ENCODE assay signal across 20 cellular contexts in the genomic region with DNA sequence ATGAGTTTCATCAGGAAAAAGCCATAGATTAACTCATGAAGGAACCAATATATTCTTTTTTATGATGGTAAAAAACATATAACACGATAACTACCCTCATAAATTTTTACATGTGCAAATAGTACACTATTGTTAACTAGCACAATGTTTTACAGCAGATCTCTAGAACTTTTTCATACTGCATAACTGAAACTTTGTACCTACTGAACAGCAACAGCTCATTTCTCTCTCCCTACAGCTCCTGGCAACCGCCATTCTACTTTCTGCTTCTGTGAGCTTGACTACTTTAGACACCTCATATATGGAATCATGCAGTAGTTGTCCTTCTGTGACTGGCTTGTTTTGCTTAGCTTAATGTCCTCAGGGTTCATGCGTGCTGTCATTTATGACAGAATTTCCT.
DNase-seq lines count a peak whose midpoint lies in the region; ATAC-seq and TF ChIP-seq lines count a peak whose summit lies in the region.
"Had no signal": no experiment of that assay in that cellular context is flagged by ENCODE, and none has a peak within 500 bp of the region (broad histone marks: within the 10 kb centered on the region; RNA-seq: fewer than 3 reads in every experiment).

No MANE protein-coding gene starts in this region.

- peaks cover 26% of the 10 kb centered on the region for H3K4me1 Mint-ChIP-seq in activated CD4-positive, alpha-beta T cell treated with anti-CD3 and anti-CD28 coated beads, Interleukin-2, amount 10 ng/mL, durations not matched to agents 24 days and 14 days
- H3K4me1 Mint-ChIP-seq in osteocyte (ENCODE audit: unreplicated experiment): peaks cover 3% of the 10 kb centered on the region

- peak overlapping the region; percentile 41; the same call in 1 of the 2 replicates for H3K18ac ChIP-seq in IMR-90 (ENCODE audit: low read depth, low read length)

- in situ Hi-C loops in IMR-90 (cut with MboI; ENCODE audit: low sequenced_read_pairs) (no loop called here), brain microvascular endothelial cell (cut with HindIII; ENCODE audit: low pct_ligation_motif_present, low sequenced_read_pairs) (loop anchor here (25.0 kb wide), 1 partner anchor 222 kb away; no protein-coding TSS in a partner anchor)

- H3K27me3 ChIP-seq in IMR-90 (ENCODE audit: control insufficient read depth, insufficient read depth, low read length) (no peaks in the 10 kb centered on the region), osteoblast (ENCODE audit: insufficient read depth, low read length) (no peaks in the 10 kb centered on the region), brain microvascular endothelial cell (replicated peaks) (no peaks in the 10 kb centered on the region)
- H3K27me3 ChIP-seq: MG63 had no signal

- peaks cover 17% of the 10 kb centered on the region for H3K9me3 Mint-ChIP-seq in activated CD4-positive, alpha-beta T cell treated with anti-CD3 and anti-CD28 coated beads, Interleukin-2, amount 10 ng/mL, durations not matched to agents 24 days and 14 days
- H3K9me3 Mint-ChIP-seq in osteocyte (ENCODE audit: unreplicated experiment): no peaks in the 10 kb centered on the region

- H4K20me1 ChIP-seq in IMR-90 (ENCODE audit: insufficient read depth, low read length) (no peaks in the 10 kb centered on the region), osteoblast (ENCODE audit: insufficient read depth, low read length) (no peaks in the 10 kb centered on the region)

- H3K79me1 ChIP-seq in IMR-90 (ENCODE audit: low read depth in 1 of 2, low read length in 2 of 2): 0 out of 4 replicates have a peak, but pooled peaks cover 0 to 3% of the 10 kb centered on the region in 2 experiments

- H3K4me1 ChIP-seq in IMR-90 (ENCODE audit: control insufficient read depth, insufficient read depth, low read length): peaks cover 16% of the 10 kb centered on the region
- H3K4me1 ChIP-seq in osteoblast (ENCODE audit: insufficient read depth, low read length): peaks cover 15% of the 10 kb centered on the region

- TF ChIP-seq RAD21 in IMR-90 (IDR thresholded peaks at IDR 0.05; ENCODE audit: low read length): no peak

- POLR2A ChIA-PET in IMR-90 (lab: Charles Lee; ENCODE audit: unreplicated experiment): no interaction called here

- H3K4me2 ChIP-seq in IMR-90 (ENCODE audit: low read depth, low read length) (no peak overlapping the region), osteoblast (ENCODE audit: insufficient read depth, low read length) (no peak overlapping the region)

- H3K36me3 ChIP-seq in IMR-90 (ENCODE audit: control insufficient read depth, insufficient read depth, low read length) (no peaks in the 10 kb centered on the region), osteoblast (ENCODE audit: insufficient read depth, low read length) (no peaks in the 10 kb centered on the region), brain microvascular endothelial cell (replicated peaks) (no peaks in the 10 kb centered on the region)
- H3K36me3 ChIP-seq: MG63 had no signal

- peak overlapping the region; percentile 61; the same call in 1 of the 2 replicates for H2AK5ac ChIP-seq in IMR-90 (ENCODE audit: low read depth, low read length)

- dilution Hi-C loops in IMR-90 (cut with HindIII; ENCODE audit: low sequenced_read_pairs, unreplicated experiment): no loop called here

- no peak overlapping the region for H3K27ac Mint-ChIP-seq in activated CD4-positive, alpha-beta T cell treated with anti-CD3 and anti-CD28 coated beads, Interleukin-2, amount 10 ng/mL, durations not matched to agents 24 days and 14 days
- no peak overlapping the region for H3K27ac Mint-ChIP-seq in osteocyte (ENCODE audit: unreplicated experiment)

- no CpG with 5 or more reads among the region's 3 CpGs for WGBS in IMR-90 (ENCODE audit: extremely low coverage in 2 of 2, insufficient read length in 1 of 2), 2 experiments

- H2BK15ac ChIP-seq in IMR-90 (ENCODE audit: low read depth, low read length): no peak overlapping the region; the same call in 2 of the 3 replicates

- H2AFZ ChIP-seq in IMR-90 (replicated peaks; ENCODE audit: low read length, poor library complexity): no peak overlapping the region
- no peak overlapping the region for H2AFZ ChIP-seq in osteoblast (ENCODE audit: low read length)

- H4K8ac ChIP-seq in IMR-90 (ENCODE audit: low read depth in 2 of 2, low read length in 2 of 2): no peak overlapping the region

- H2BK5ac ChIP-seq in IMR-90 (ENCODE audit: low read depth, low read length, poor library complexity, severe bottlenecking): peak overlapping the region; percentile 28

- H3K9ac ChIP-seq in IMR-90 (ENCODE audit: low read depth, low read length): no peak overlapping the region

- peak; percentile 50 for ATAC-seq in GM19023 (IDR thresholded peaks at IDR 0.05; ENCODE audit: unreplicated experiment)
- ATAC-seq in IMR-90 (ENCODE audit: low read depth): no peak
- ATAC-seq: HepG2, Panc1, Right ventricle myocardium inferior had no signal

- H3K9me3 ChIP-seq in IMR-90 (ENCODE audit: control insufficient read depth, insufficient read depth, low read length): no peaks in the 10 kb centered on the region
- no peaks in the 10 kb centered on the region for H3K9me3 ChIP-seq in osteoblast (ENCODE audit: low read depth, low read length)
- H3K9me3 ChIP-seq: MG63 had no signal

- H3K23ac ChIP-seq in IMR-90 (ENCODE audit: low read depth, low read length): no peak overlapping the region

- H3K4me3 Mint-ChIP-seq in activated CD4-positive, alpha-beta T cell treated with anti-CD3 and anti-CD28 coated beads, Interleukin-2, amount 10 ng/mL, durations not matched to agents 24 days and 14 days: no peak overlapping the region
- H3K4me3 Mint-ChIP-seq in osteocyte (ENCODE audit: unreplicated experiment): no peak overlapping the region

- no peak overlapping the region for H3K14ac ChIP-seq in IMR-90 (replicated peaks; ENCODE audit: low read depth, low read length)

- intact Hi-C loops in activated CD4-positive, alpha-beta T cell treated with anti-CD3 and anti-CD28 coated beads, Interleukin-2, amount 10 ng/mL, durations not matched to agents 24 days and 14 days (cut with micrococcal nuclease): loop anchor here (1.0 to 2.0 kb wide), 3 partner anchors 15 to 234 kb away; no protein-coding TSS in a partner anchor
- intact Hi-C loops in IMR-90 (cut with micrococcal nuclease): loop anchor here (5.0 kb wide), 1 partner anchor 217 kb away; no protein-coding TSS in a partner anchor

- H3K56ac ChIP-seq in IMR-90 (ENCODE audit: extremely low read depth, insufficient read depth, low read length): no peak overlapping the region

- H3K27ac ChIP-seq in IMR-90 (ENCODE audit: insufficient read depth, low read length): no peak overlapping the region
- H3K27ac ChIP-seq in osteoblast (ENCODE audit: low read depth, low read length): peak overlapping the region; percentile 58
- no peak overlapping the region for H3K27ac ChIP-seq in brain microvascular endothelial cell
- H3K27ac ChIP-seq: C4-2B had no signal

- H2BK120ac ChIP-seq in IMR-90 (ENCODE audit: low read depth, low read length): no peak overlapping the region; the same call in 1 of the 2 replicates

- no peak overlapping the region for H4K5ac ChIP-seq in IMR-90 (ENCODE audit: low read depth, low read length)

- H3K9me1 ChIP-seq in IMR-90 (ENCODE audit: insufficient read depth, low read length): peaks cover 3% of the 10 kb centered on the region; the same call in 1 of the 2 replicates

- H2AK9ac ChIP-seq in IMR-90 (replicated peaks; ENCODE audit: low read depth, low read length, poor library complexity): no peak overlapping the region

- BruUV-seq in IMR-90 (replicated peaks; lab: Mats Ljungman, UMichigan): no TSS peak

- CTCF ChIA-PET in IMR-90 (lab: Yijun Ruan, JAX): no interaction called here

- H3K4me3 ChIP-seq in IMR-90 (ENCODE audit: insufficient read depth, low read depth, low read length): no peak overlapping the region
- no peak overlapping the region for H3K4me3 ChIP-seq in osteoblast (ENCODE audit: insufficient read depth, low read length)
- no peak overlapping the region for H3K4me3 ChIP-seq in brain microvascular endothelial cell (ENCODE audit: low read depth, low read length)
- H3K4me3 ChIP-seq: MG63 had no signal

- TF ChIP-seq POLR2A in IMR-90 (IDR thresholded peaks at IDR 0.05; ENCODE audit: low read depth, low read length): no peak

- no peak overlapping the region for H4K91ac ChIP-seq in IMR-90 (ENCODE audit: insufficient read depth, low read depth, low read length)

- H3K36me3 Mint-ChIP-seq in activated CD4-positive, alpha-beta T cell treated with anti-CD3 and anti-CD28 coated beads, Interleukin-2, amount 10 ng/mL, durations not matched to agents 24 days and 14 days (ENCODE audit: low read depth): peaks cover 4% of the 10 kb centered on the region
- H3K36me3 Mint-ChIP-seq in osteocyte (ENCODE audit: unreplicated experiment): no peaks in the 10 kb centered on the region

- no peak overlapping the region for H3K4ac ChIP-seq in IMR-90 (ENCODE audit: low read depth, low read length)

- DNase-seq in activated CD4-positive, alpha-beta T cell treated with anti-CD3 and anti-CD28 coated beads, Interleukin-2, amount 10 ng/mL, durations not matched to agents 24 days and 14 days: peak; percentile 49
- DNase-seq in activated CD4-positive, alpha-beta T cell treated with anti-CD3 and anti-CD28 coated beads for 1 hour: no peak
- DNase-seq in IMR-90: no peak
- no peak for DNase-seq in osteoblast (ENCODE audit: insufficient read length, low spot score, missing footprints)
- no peak for DNase-seq in stimulated activated CD4-positive, alpha-beta T cell treated with anti-CD3 and anti-CD28 coated beads, Interleukin-4, amount 100 ng/mL, for 1 hour
- DNase-seq in osteocyte (ENCODE audit: extremely low spot score, unreplicated experiment): no peak
- no peak for DNase-seq in brain microvascular endothelial cell
- DNase-seq: COR-L47, DMS153, EL, HCEC 1CT, MG63, NCI-H1092 treated with DMSO at 0.1 percent for 48 hours, NCI-H1694 treated with DMSO at 0.1 percent for 48 hours, NCI-H446 had no signal

- H3K27me3 Mint-ChIP-seq in activated CD4-positive, alpha-beta T cell treated with anti-CD3 and anti-CD28 coated beads, Interleukin-2, amount 10 ng/mL, durations not matched to agents 24 days and 14 days: no peaks in the 10 kb centered on the region
- H3K27me3 Mint-ChIP-seq in osteocyte (ENCODE audit: unreplicated experiment): peaks cover 15% of the 10 kb centered on the region

- no peak overlapping the region; the same call in 1 of the 2 replicates for H2BK20ac ChIP-seq in IMR-90 (ENCODE audit: low read depth, low read length)

- TF ChIP-seq CTCF in IMR-90 (conservative IDR thresholded peaks at IDR 0.05; ENCODE audit: low read depth, low read length) (no peak), osteoblast (IDR thresholded peaks at IDR 0.05; ENCODE audit: extremely low read depth, low read depth, low read length) (no peak), osteocyte (IDR thresholded peaks at IDR 0.05) (no peak), brain microvascular endothelial cell (IDR thresholded peaks at IDR 0.05; ENCODE audit: low read depth, low read length, missing control alignments) (no peak)

- H3K79me2 ChIP-seq in osteoblast (ENCODE audit: insufficient read depth, low read length): no peaks in the 10 kb centered on the region

TF ChIP-seq in IMR-90, 13 proteins besides CTCF, POLR2A, EP300 and RAD21:
- TF ChIP-seq NFE2L2 (IDR thresholded peaks at IDR 0.05; ENCODE audit: low read depth, low read length) (no peak), RFX5 (IDR thresholded peaks at IDR 0.05; ENCODE audit: low read depth, low read length) (no peak), RCOR1 (IDR thresholded peaks at IDR 0.05; ENCODE audit: insufficient replicate concordance, low read length) (no peak), MXI1 (IDR thresholded peaks at IDR 0.05; ENCODE audit: borderline replicate concordance, low read depth, low read length) (no peak)
